8 cellular contexts compared by ENCODE assay signal in genomic region chr1:19391596-19391981, GRCh38.
A peak's percentile ranks its signal among the peaks of the same experiment; 100 is the strongest.
DNase-seq lines count a peak whose midpoint lies in the region; ATAC-seq and TF ChIP-seq lines count a peak whose summit lies in the region.

No MANE protein-coding gene starts in this region.

- DNase-seq in AG10803 (ENCODE audit: low read depth) (no peak), breast epithelium (ENCODE audit: low spot score in 2 of 2) (no peak), nephron progenitor cell (no peak), SW 1271 (lab: John Stamatoyannopoulos, UW) (no peak), glomerular visceral epithelial cell (ENCODE audit: extremely low spot score) (no peak)
- DNase-seq in central memory CD4-positive, alpha-beta T cell = no peak

- H3K4me3 ChIP-seq in AG10803 (ENCODE audit: low read length) (peak overlapping the region; percentile 23), breast epithelium (peak overlapping the region in 1 of 3 donors; percentile 13)

- no peaks in the 10 kb centered on the region for H3K36me3 Mint-ChIP-seq in nephron progenitor cell (ENCODE audit: low read depth)

- H3K4me1 Mint-ChIP-seq in nephron progenitor cell = peaks cover 65% of the 10 kb centered on the region

- peaks cover 4 to 7% of the 10 kb centered on the region in 2 donors for H3K4me1 ChIP-seq in breast epithelium

- TF ChIP-seq POLR2A in breast epithelium (IDR thresholded peaks at IDR 0.05) = no peak

- TF ChIP-seq CTCF in AG10803 (conservative IDR thresholded peaks at IDR 0.05; ENCODE audit: low read length) (no peak), breast epithelium (IDR thresholded peaks at IDR 0.05) (peak in 1 of 3 donors; percentile 1), nephron progenitor cell (IDR thresholded peaks at IDR 0.05) (peak; percentile 12)

- no peak overlapping the region for H3K4me3 Mint-ChIP-seq in nephron progenitor cell

- intact Hi-C loops in breast epithelium (cut with DNase I; ENCODE audit: low total_unique reads) = no loop called here

- no peaks in the 10 kb centered on the region for H3K9me3 ChIP-seq in breast epithelium

- H3K36me3 ChIP-seq in breast epithelium = no peaks in the 10 kb centered on the region

- H3K9me3 Mint-ChIP-seq in nephron progenitor cell = no peaks in the 10 kb centered on the region

- no peak overlapping the region for H3K27ac Mint-ChIP-seq in nephron progenitor cell

- H3K27me3 Mint-ChIP-seq in nephron progenitor cell (ENCODE audit: low read depth, poor library complexity) = no peaks in the 10 kb centered on the region

- H3K27ac ChIP-seq in breast epithelium = peak overlapping the region; percentile 84 to 90

- H3K27me3 ChIP-seq in breast epithelium = no peaks in the 10 kb centered on the region

- ATAC-seq in HG03460 (IDR thresholded peaks at IDR 0.05; ENCODE audit: unreplicated experiment) = peak; percentile 7
- ATAC-seq in GM19023 (IDR thresholded peaks at IDR 0.05; ENCODE audit: unreplicated experiment) = no peak
